ENCODE assay signal across 12 cellular contexts in the genomic region with DNA sequence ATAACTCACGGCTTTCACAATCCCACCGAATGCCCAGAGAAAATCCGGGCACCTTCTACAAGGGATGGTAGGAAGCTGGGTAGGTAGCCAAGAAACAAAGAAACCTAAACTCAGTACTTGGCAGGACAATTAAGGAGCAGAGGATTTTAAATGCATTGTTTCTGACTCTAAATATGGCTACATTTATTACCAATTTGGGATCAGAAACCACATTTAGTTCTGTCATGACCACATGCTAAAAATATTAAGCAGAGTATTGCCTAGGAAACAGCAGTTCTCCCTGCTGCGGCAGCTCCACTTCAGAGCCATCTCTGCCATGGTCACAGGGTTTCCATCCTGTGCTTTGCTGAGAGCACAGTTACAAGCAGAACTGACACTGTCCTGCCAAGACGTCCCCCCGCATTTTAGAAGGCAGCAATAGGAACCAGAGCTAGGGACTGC. TPM values are rescaled to one million over a fixed set of nuclear protein-coding genes. Genes with fewer than 3 reads are reported as not detected.
DNase-seq lines count a peak whose midpoint lies in the region; ATAC-seq and TF ChIP-seq lines count a peak whose summit lies in the region.
"Had no signal": no experiment of that assay in that cellular context is flagged by ENCODE, and none has a peak within 500 bp of the region (broad histone marks: within the 10 kb centered on the region; RNA-seq: fewer than 3 reads in every experiment).

No MANE protein-coding gene starts in this region.

- H3K36me3 Mint-ChIP-seq in endothelial cell (ENCODE audit: low read depth, unreplicated experiment): no peaks in the 10 kb centered on the region

- TF ChIP-seq CTCF in fibroblast of villous mesenchyme (IDR thresholded peaks at IDR 0.05; ENCODE audit: insufficient read depth, low read depth, low read length) (no peak), endothelial cell (IDR thresholded peaks at IDR 0.05; ENCODE audit: unreplicated experiment) (no peak)

- peaks cover 37% of the 10 kb centered on the region for H3K4me1 ChIP-seq in rectal smooth muscle tissue (ENCODE audit: control insufficient read depth, insufficient read depth, low read length)

- no peak overlapping the region for H3K4me3 ChIP-seq in fibroblast of villous mesenchyme (ENCODE audit: low read depth, low read length)
- H3K4me3 ChIP-seq in rectal smooth muscle tissue (ENCODE audit: low read length): peak overlapping the region; percentile 11

- H3K9me3 Mint-ChIP-seq in endothelial cell (ENCODE audit: unreplicated experiment): no peaks in the 10 kb centered on the region

- H3K27me3 Mint-ChIP-seq in endothelial cell (ENCODE audit: unreplicated experiment): peaks cover 1% of the 10 kb centered on the region

- no peak overlapping the region for H3K4me3 Mint-ChIP-seq in endothelial cell (ENCODE audit: unreplicated experiment)

- no peaks in the 10 kb centered on the region for H3K27me3 ChIP-seq in rectal smooth muscle tissue (ENCODE audit: control insufficient read depth, insufficient read depth, low read length)

- H3K27ac ChIP-seq in rectal smooth muscle tissue (ENCODE audit: low read depth, low read length): peak overlapping the region; percentile 84

- no peaks in the 10 kb centered on the region for H3K36me3 ChIP-seq in rectal smooth muscle tissue (ENCODE audit: control insufficient read depth, insufficient read depth, low read length)

- H3K4me1 Mint-ChIP-seq in endothelial cell (ENCODE audit: unreplicated experiment): peaks cover 15% of the 10 kb centered on the region

- ATAC-seq in HG02610 (IDR thresholded peaks at IDR 0.05; ENCODE audit: unreplicated experiment) (no peak), HG03378 (IDR thresholded peaks at IDR 0.05; ENCODE audit: unreplicated experiment) (no peak)

- peak; percentile 18 for DNase-seq in EL
- DNase-seq in RPMI7951 (ENCODE audit: low read depth): peak; percentile 32
- DNase-seq in fibroblast of villous mesenchyme (ENCODE audit: low read depth): peak; percentile 28
- no peak for DNase-seq in NCI-H2171 (lab: John Stamatoyannopoulos, UW)
- no peak for DNase-seq in endothelial cell (ENCODE audit: low spot score)
- DNase-seq: activated T-cell treated with anti-CD3 and anti-CD28 coated beads, Interleukin-2, amount 50 U/mL, for 48 hours; H7; T-helper 9 cell; trophoblast cell had no signal

- H3K9ac ChIP-seq in rectal smooth muscle tissue (ENCODE audit: low read length): no peak overlapping the region

- H3K27ac Mint-ChIP-seq in endothelial cell (ENCODE audit: unreplicated experiment): no peak overlapping the region

RNA-seq across cellular contexts. Expression of gene SIL1, which starts 57.5 kb away (rescaled TPM):
- 21.4 and 24.9 TPM in 2 replicates for total RNA-seq in RPMI7951 (2014; rRNA removed; shearing (Covaris generic))
- 53.5 and 57.0 TPM in 2 replicates for total RNA-seq in fibroblast of villous mesenchyme
- total RNA-seq in endothelial cell (ENCODE audit: unreplicated experiment): 35.6 TPM

Comparison
In these comparisons a context has a peak if more than half of its experiments do, and no peak if none do; other contexts are left out.
1. DNase-seq: peak in EL (single experiment), RPMI7951 (single experiment) and fibroblast of villous mesenchyme (single experiment); none in NCI-H2171 (single experiment) and endothelial cell (single experiment).